In the genomic region with DNA sequence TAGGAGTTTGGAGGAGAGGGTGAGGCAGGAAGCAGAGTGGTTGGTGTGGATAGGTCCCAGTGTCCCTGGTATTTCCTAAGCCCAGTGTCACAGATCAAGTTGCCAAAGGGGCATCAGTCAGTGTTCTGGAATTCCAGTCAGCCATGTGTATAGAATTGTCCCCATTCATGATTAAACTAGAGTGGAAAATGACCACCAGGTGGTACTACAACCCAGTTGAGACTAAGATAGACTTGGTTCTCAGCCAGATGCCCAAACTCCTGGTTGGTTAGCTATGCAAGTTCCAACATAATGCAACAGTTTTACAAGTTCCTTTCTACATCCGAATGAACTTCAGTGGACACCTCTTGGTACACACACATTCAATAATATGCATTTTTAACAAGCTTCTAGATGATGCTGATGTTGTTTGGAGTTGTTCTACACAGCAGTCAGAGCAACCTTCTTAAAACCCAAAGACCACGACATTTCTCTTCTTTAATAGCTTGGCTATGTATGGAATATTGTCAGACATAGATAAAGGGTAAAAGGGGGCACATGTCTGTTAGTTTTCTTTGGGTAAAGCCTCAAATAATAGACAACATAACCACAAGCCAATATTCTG, we compare ENCODE assay signal across 8 cellular contexts. TPM values are rescaled to one million over a fixed set of nuclear protein-coding genes. Genes with fewer than 3 reads are reported as not detected.
DNase-seq lines count a peak whose midpoint lies in the region; ATAC-seq and TF ChIP-seq lines count a peak whose summit lies in the region.

No MANE protein-coding gene starts in this region.

- no peak overlapping the region for H2BK5ac ChIP-seq in mesendoderm (ENCODE audit: low read length)

- H3K27ac ChIP-seq in Peyer's patch (no peak overlapping the region), mesendoderm (ENCODE audit: low read depth, low read length) (no peak overlapping the region)

- no peaks in the 10 kb centered on the region for H3K9me3 Mint-ChIP-seq in effector memory CD8-positive, alpha-beta T cell

- H3K4ac ChIP-seq in mesendoderm (ENCODE audit: low read depth, low read length), result no peak overlapping the region

- H3K4me2 ChIP-seq in mesendoderm (ENCODE audit: low read length), result no peak overlapping the region

- H3K27me3 ChIP-seq in Peyer's patch (no peaks in the 10 kb centered on the region), mesendoderm (ENCODE audit: insufficient read depth, low read length, poor library complexity) (no peaks in the 10 kb centered on the region)

- TF ChIP-seq CTCF in LNCaP clone FGC (IDR thresholded peaks at IDR 0.05; ENCODE audit: control insufficient read depth, extremely low read depth, insufficient read depth), result peak; percentile 73
- peak in 5 of 6 experiments; percentile 24 to 90 (median 81) for TF ChIP-seq CTCF in Peyer's patch (IDR thresholded peaks at IDR 0.05)

- DNase-seq in D341Med (ENCODE audit: low spot score) (peak; percentile 59), LNCaP clone FGC (ENCODE audit: low read depth) (peak; percentile 69), Peyer's patch (no peak), mesendoderm (peak; percentile 91), GM19240 (ENCODE audit: insufficient read length, low spot score) (no peak)
- DNase-seq in effector memory CD8-positive, alpha-beta T cell, result peak; percentile 21 to 28 (median 28)

- no peaks in the 10 kb centered on the region for H3K79me2 ChIP-seq in mesendoderm (ENCODE audit: control insufficient read depth, insufficient read depth, low read length)

- no peak overlapping the region for H4K8ac ChIP-seq in mesendoderm (ENCODE audit: low read depth, low read length)

- H3K79me1 ChIP-seq in mesendoderm (ENCODE audit: low read length), result no peaks in the 10 kb centered on the region

- no peak overlapping the region for H3K56ac ChIP-seq in mesendoderm (ENCODE audit: low read length)

- H3K18ac ChIP-seq in mesendoderm (ENCODE audit: low read length), result no peak overlapping the region

- no peak overlapping the region for H2BK15ac ChIP-seq in mesendoderm (replicated peaks; ENCODE audit: low read depth)

- no peak overlapping the region for H2BK120ac ChIP-seq in mesendoderm (ENCODE audit: low read depth, low read length)

- H3K4me3 ChIP-seq in LNCaP clone FGC (ENCODE audit: low read depth, low read length) (no peak overlapping the region), Peyer's patch (no peak overlapping the region), mesendoderm (ENCODE audit: low read length) (no peak overlapping the region)

- H3K9ac ChIP-seq in mesendoderm (ENCODE audit: low read length), result no peak overlapping the region

- H3K36me3 ChIP-seq in Peyer's patch (no peaks in the 10 kb centered on the region), mesendoderm (ENCODE audit: control insufficient read depth, insufficient read depth, low read length) (no peaks in the 10 kb centered on the region)

- TF ChIP-seq POLR2A in Peyer's patch (IDR thresholded peaks at IDR 0.05), result no peak

- H3K36me3 Mint-ChIP-seq in effector memory CD8-positive, alpha-beta T cell (ENCODE audit: insufficient read depth), result peaks cover 3% of the 10 kb centered on the region

- no peak overlapping the region for H3K23ac ChIP-seq in mesendoderm (ENCODE audit: low read length)

- no peaks in the 10 kb centered on the region for H3K4me1 Mint-ChIP-seq in effector memory CD8-positive, alpha-beta T cell (ENCODE audit: low read depth in 2 of 2)

- H3K27me3 Mint-ChIP-seq in effector memory CD8-positive, alpha-beta T cell, result peaks cover 0 to 6% of the 10 kb centered on the region in 2 donors

- no CpG with 5 or more reads among the region's 2 CpGs for WGBS in mesendoderm (ENCODE audit: extremely low coverage, insufficient coverage, low lambda C conversion rate)

- no peak overlapping the region for H3K27ac Mint-ChIP-seq in effector memory CD8-positive, alpha-beta T cell

- no peaks in the 10 kb centered on the region for H3K9me3 ChIP-seq in Peyer's patch

- H3K4me1 ChIP-seq in Peyer's patch (no peaks in the 10 kb centered on the region), mesendoderm (ENCODE audit: control insufficient read depth, low read depth, low read length) (no peaks in the 10 kb centered on the region)

- peak; percentile 69 for ATAC-seq in GM18909 (IDR thresholded peaks at IDR 0.05; ENCODE audit: poor library complexity, unreplicated experiment)
- peak; percentile 82 for ATAC-seq in effector memory CD8-positive, alpha-beta T cell (replicated peaks)
- no peak for ATAC-seq in HG02763 (IDR thresholded peaks at IDR 0.05; ENCODE audit: unreplicated experiment)

- H3K4me3 Mint-ChIP-seq in effector memory CD8-positive, alpha-beta T cell, result no peak overlapping the region

- no peak overlapping the region for H4K5ac ChIP-seq in mesendoderm (ENCODE audit: low read length)

- no peak overlapping the region for H2AK5ac ChIP-seq in mesendoderm (ENCODE audit: low read length)

RNA-seq across cellular contexts. Expression of gene ATR, which starts 8.4 kb away (rescaled TPM):
- total RNA-seq in Peyer's patch, result 10 to 100 TPM; 21.0 to 53.6 (median 23.9) TPM
- 9.2 TPM for polyA plus RNA-seq in mesendoderm (2013, experiment 1 of 2)
- 10.8 TPM for polyA plus RNA-seq in mesendoderm (2013, experiment 2 of 2)

RNA-seq across cellular contexts. Expression of gene PLS1, which starts 9.3 kb away (rescaled TPM):
- 100 to 1,000 TPM in 3 of 4 donors, 10 to 100 TPM in 1; 48.7 to 661 (median 328) TPM for total RNA-seq in Peyer's patch
- polyA plus RNA-seq in mesendoderm (2013, experiment 1 of 2), result 11.8 TPM
- polyA plus RNA-seq in mesendoderm (2013, experiment 2 of 2), result 13.1 TPM

Comparison
In these comparisons a context has a peak if more than half of its experiments do, and no peak if none do; other contexts are left out.
1. DNase-seq: peak in D341Med (single experiment), LNCaP clone FGC (single experiment), effector memory CD8-positive, alpha-beta T cell (3 of 3) and mesendoderm (single experiment); none in Peyer's patch (0 of 3) and GM19240 (single experiment).